Comparison of ENCODE assay signal across 1 cellular context in the genomic region with DNA sequence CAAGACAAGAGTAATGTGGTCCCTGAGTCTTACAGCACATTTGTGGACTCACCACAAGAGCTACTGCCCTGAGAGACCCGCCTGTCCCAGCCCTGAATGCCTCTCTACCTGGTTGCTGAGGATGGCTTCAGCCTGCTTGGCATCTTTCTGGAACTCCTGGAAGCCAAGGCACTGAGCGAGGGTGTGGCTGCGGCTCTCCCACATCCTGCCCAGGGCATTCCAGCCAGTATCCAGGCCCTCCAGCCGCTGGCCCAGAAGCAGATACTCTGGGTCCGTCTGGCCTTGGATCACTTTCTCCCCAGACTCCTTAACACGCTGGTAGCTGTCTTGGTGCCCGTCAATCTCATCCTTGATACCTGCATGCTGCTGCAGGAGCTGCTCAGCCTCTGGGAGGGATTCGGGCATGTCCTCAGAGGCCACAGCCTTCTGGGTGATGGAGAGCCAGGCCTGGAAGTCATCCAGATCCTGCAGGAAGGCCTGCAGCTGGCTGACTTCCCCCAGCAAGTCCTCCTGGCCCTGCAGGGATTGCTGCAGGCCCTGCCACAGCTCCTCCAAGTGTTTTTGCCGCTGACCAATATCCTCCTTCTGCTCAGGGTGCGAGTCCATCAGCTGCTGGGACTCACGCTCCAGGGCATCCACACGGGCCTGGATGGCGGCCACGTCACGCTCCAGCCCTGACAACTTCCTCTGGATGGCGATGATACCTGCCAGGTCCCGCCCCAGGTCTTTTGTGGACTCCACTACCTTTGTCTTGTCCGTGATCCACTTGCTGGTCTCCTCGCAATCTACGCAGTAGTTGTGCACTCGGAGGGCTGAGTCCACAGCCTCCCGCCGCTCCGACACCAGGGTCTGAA.
TF ChIP-seq lines count a peak whose summit lies in the region.

No MANE protein-coding gene starts in this region.

TF ChIP-seq in SK-N-SH, 30 proteins besides CTCF, POLR2A, EP300 and RAD21 (continued from another document):
- TF ChIP-seq FOSL2 (IDR thresholded peaks at IDR 0.05; ENCODE audit: borderline replicate concordance, low read depth) (no peak), REST (IDR thresholded peaks at IDR 0.05; ENCODE audit: low read depth, low read length) (no peak), USF1 (IDR thresholded peaks at IDR 0.05; ENCODE audit: borderline replicate concordance, low read depth) (no peak)
